8 cellular contexts compared by ENCODE assay signal in the genomic region with DNA sequence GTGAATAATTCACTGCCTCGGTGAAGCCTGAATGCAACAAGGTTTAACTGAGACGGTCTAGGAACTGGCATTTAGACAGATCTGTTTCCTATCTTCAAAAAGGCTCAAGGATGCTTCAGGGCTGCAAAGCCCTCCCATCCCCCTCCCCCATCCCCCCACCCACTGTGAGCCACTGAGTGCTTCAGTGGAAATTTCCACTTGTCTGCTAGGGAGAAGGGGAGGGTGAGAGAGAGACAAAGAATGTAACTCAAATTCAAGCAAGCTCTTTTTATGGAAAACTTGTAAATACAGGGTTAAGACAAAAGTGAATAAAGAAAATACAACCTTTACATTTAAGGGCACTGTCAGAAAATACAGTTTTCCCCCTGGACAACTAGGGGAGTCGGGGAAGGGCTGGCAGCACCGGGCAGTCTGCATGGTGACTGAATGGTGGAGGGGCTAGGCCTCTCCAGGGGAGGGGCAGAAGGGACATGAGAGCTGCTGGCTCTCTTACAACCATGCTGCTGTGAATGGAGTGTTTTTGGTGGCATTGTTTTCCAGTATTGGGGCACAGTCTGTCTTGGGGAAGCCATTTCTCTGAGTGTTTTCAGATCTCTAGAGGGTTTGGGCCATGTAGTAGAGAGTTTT. TPM values are rescaled to one million over a fixed set of nuclear protein-coding genes. Genes with fewer than 3 reads are reported as not detected.
DNase-seq lines count a peak whose midpoint lies in the region; ATAC-seq, FAIRE-seq and TF ChIP-seq lines count a peak whose summit lies in the region.

No MANE protein-coding gene starts in this region.

- FAIRE-seq in H54 (lab: Jason Lieb, UNC) = no peak

- in situ Hi-C loops in KBM-7 (cut with MboI; ENCODE audit: low pct_unique_long_range_greater_than_20kb, low sequenced_read_pairs) = no loop called here

- no peak for TF ChIP-seq CTCF in HFFc6 (IDR thresholded peaks at IDR 0.05)
- no peak for TF ChIP-seq CTCF in smooth muscle cell (IDR thresholded peaks at IDR 0.05; ENCODE audit: borderline replicate concordance, insufficient read depth, poor library complexity, severe bottlenecking)

- peak; percentile 41 for ATAC-seq in left ventricle myocardium superior

- H2AFZ ChIP-seq in smooth muscle cell (ENCODE audit: low read depth) = no peak overlapping the region

- intact Hi-C loops in left ventricle myocardium superior (cut with micrococcal nuclease) = no loop called here

- H3K4me1 Mint-ChIP-seq in HFFc6 (ENCODE audit: low read depth) = peaks cover 78% of the 10 kb centered on the region
- peaks cover 92% of the 10 kb centered on the region for H3K4me1 Mint-ChIP-seq in activated T-cell treated with anti-CD3 and anti-CD28 coated beads, Interleukin-2, amount 50 U/mL, for 24 hours (ENCODE audit: low read depth)

- H3K36me3 Mint-ChIP-seq in HFFc6 (ENCODE audit: low read depth) = peaks cover 52% of the 10 kb centered on the region
- H3K36me3 Mint-ChIP-seq in activated T-cell treated with anti-CD3 and anti-CD28 coated beads, Interleukin-2, amount 50 U/mL, for 24 hours (ENCODE audit: low read depth) = peaks cover 94% of the 10 kb centered on the region

- peaks cover 45% of the 10 kb centered on the region for H3F3A ChIP-seq in smooth muscle cell (ENCODE audit: low read depth)

- H3K27me3 ChIP-seq in smooth muscle cell (ENCODE audit: low read depth) = no peaks in the 10 kb centered on the region

- peaks cover 3% of the 10 kb centered on the region; the same call in 1 of the 2 replicates for H3K9me3 Mint-ChIP-seq in HFFc6
- peaks cover 3% of the 10 kb centered on the region for H3K9me3 Mint-ChIP-seq in activated T-cell treated with anti-CD3 and anti-CD28 coated beads, Interleukin-2, amount 50 U/mL, for 24 hours

- 18% methylated on average over 4 of the region's 4 CpGs for WGBS in smooth muscle cell (ENCODE audit: low lambda C conversion rate)

- DNase-seq in HFFc6 (peak; percentile 15), left ventricle myocardium superior (no peak), smooth muscle cell (lab: John Stamatoyannopoulos, UW; ENCODE audit: unreplicated experiment) (no peak), H54 (ENCODE audit: insufficient read length, low spot score) (no peak), Kasumi-1 (lab: John Stamatoyannopoulos, UW) (no peak), KBM-7 (no peak)
- no peak for DNase-seq in activated T-cell treated with anti-CD3 and anti-CD28 coated beads, Interleukin-2, amount 50 U/mL, for 24 hours
- DNase-seq in effector CD8-positive, alpha-beta T cell (lab: John Stamatoyannopoulos, UW) = no peak

- peak overlapping the region; percentile 85 for H3K4me2 ChIP-seq in smooth muscle cell

- H3K9me3 ChIP-seq in smooth muscle cell (replicated peaks; ENCODE audit: low read depth) = no peaks in the 10 kb centered on the region

- H3K79me2 ChIP-seq in smooth muscle cell (ENCODE audit: low read depth) = peaks cover 57% of the 10 kb centered on the region

- peaks cover 3% of the 10 kb centered on the region for H3K36me3 ChIP-seq in smooth muscle cell (ENCODE audit: low read depth)

- peak overlapping the region; percentile 72 for H3K9ac ChIP-seq in smooth muscle cell (ENCODE audit: low read depth)

- peaks cover 55% of the 10 kb centered on the region for H4K20me1 ChIP-seq in smooth muscle cell (ENCODE audit: low read depth)

- H3K27me3 Mint-ChIP-seq in HFFc6 (ENCODE audit: insufficient read depth) = no peaks in the 10 kb centered on the region; the same call in 1 of the 2 replicates
- no peaks in the 10 kb centered on the region for H3K27me3 Mint-ChIP-seq in activated T-cell treated with anti-CD3 and anti-CD28 coated beads, Interleukin-2, amount 50 U/mL, for 24 hours

- peaks cover 37% of the 10 kb centered on the region for H3K4me1 ChIP-seq in smooth muscle cell (ENCODE audit: low read depth)

- peak overlapping the region; percentile 94 for H3K27ac Mint-ChIP-seq in HFFc6
- peak overlapping the region; percentile 97 for H3K27ac Mint-ChIP-seq in activated T-cell treated with anti-CD3 and anti-CD28 coated beads, Interleukin-2, amount 50 U/mL, for 24 hours

- peak overlapping the region; percentile 40 for H3K4me3 ChIP-seq in smooth muscle cell

- no peak for TF ChIP-seq POLR2A in H54 (IDR thresholded peaks at IDR 0.05; ENCODE audit: low read depth, low read length)

- H3K27ac ChIP-seq in smooth muscle cell (ENCODE audit: low read depth) = peak overlapping the region; percentile 92

- H3K4me3 Mint-ChIP-seq in HFFc6 = peak overlapping the region; percentile 88
- H3K4me3 Mint-ChIP-seq in activated T-cell treated with anti-CD3 and anti-CD28 coated beads, Interleukin-2, amount 50 U/mL, for 24 hours = peak overlapping the region; percentile 70

RNA-seq across cellular contexts. Expression of gene MRPS6, which starts 56.7 kb away (rescaled TPM):
- 10 to 100 TPM; 57.1 to 89.6 (median 62.8) TPM for total RNA-seq in HFFc6 (2021; fragmentation: NEBNext Ultra II Directional; extraction: Animal tissue kit (Norgen Biotek cat#: 25700))
- total RNA-seq in left ventricle myocardium superior (63.0 TPM), smooth muscle cell (44.5 and 47.8 TPM in 2 replicates)
- 142 and 152 TPM in 2 replicates for polyA plus RNA-seq in smooth muscle cell

RNA-seq across cellular contexts. Expression of gene SLC5A3, which starts 56.7 kb away (rescaled TPM):
- total RNA-seq in HFFc6 (2021; fragmentation: NEBNext Ultra II Directional; extraction: Animal tissue kit (Norgen Biotek cat#: 25700)) = 10 to 100 TPM in 2 of 6 experiments, 1 to 10 TPM in 4; 7.3 to 21.1 (median 8.8) TPM
- total RNA-seq in left ventricle myocardium superior (4.3 TPM), smooth muscle cell (24.5 and 24.6 TPM in 2 replicates)
- polyA plus RNA-seq in smooth muscle cell = 2.0 and 3.2 TPM in 2 replicates
